17 cellular contexts compared by ENCODE assay signal in the genomic region with DNA sequence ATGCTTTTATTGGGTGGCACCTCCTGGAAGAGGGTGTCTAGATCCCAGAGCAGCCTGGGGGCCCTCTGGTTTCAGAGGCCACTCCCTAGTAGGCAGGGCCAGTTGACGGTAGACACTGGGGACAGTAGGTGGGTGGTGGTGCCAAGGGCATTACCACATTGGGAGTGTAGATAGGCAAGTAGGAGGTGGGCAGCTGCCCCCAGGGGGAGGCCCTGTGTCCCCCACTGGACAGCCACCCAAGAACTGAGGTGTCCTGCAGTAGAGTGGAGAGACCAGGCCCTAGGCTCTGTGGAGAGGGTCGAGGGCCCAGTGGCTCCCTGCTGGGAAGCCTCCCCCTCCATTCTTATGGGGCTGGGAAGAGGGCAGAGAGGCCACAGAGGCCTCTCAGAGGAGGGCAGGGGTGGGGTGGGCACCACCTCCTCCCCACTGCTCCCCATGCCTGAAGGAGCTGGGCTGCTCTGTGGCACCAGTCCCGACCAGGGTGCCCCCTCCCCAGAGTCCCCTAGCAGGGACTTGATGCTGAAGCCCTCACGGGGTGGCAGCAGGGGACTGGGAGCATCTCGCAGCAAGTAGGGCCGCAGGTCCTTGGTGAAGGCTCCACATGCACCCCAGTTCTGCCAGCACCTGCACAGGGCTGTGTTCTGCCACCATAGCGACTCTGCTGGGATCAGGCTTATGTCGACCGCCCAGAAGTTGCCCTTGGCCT.
"Had no signal": no experiment of that assay in that cellular context is flagged by ENCODE, and none has a peak within 500 bp of the region (broad histone marks: within the 10 kb centered on the region; RNA-seq: fewer than 3 reads in every experiment).

No MANE protein-coding gene starts in this region.

- H3K4me3 ChIP-seq: ascending aorta, breast epithelium, right atrium auricular region, tibial artery had no signal

- DNase-seq: activated CD4-positive, alpha-beta T cell treated with anti-CD3 and anti-CD28 coated beads for 48 hours; activated CD8-positive, alpha-beta T cell treated with anti-CD3 and anti-CD28 coated beads for 36 hours; activated naive CD8-positive, alpha-beta T cell treated with anti-CD3 and anti-CD28 coated beads, Interleukin-2, amount 50 U/mL, for 24 hours; cerebellar nuclear complex; dermis blood vessel endothelial cell; effector memory CD8-positive, alpha-beta T cell; foreskin melanocyte; immature natural killer cell; midbrain; T-helper 1 cell had no signal

- H3K27ac Mint-ChIP-seq: activated CD8-positive, alpha-beta T cell treated with anti-CD3 and anti-CD28 coated beads for 36 hours; activated naive CD8-positive, alpha-beta T cell treated with anti-CD3 and anti-CD28 coated beads, Interleukin-2, amount 50 U/mL, for 24 hours; activated T-helper 1 cell treated with anti-CD3 and anti-CD28 coated beads, Interleukin-12 subunit alpha, Interleukin-12 subunit beta, Interleukin-2, Interleukin-4 antibody, amounts not matched to agents 30 ng/mL and 10 ng/mL and 1 ng/mL, durations not matched to agents 14 hours and 24 hours and 36 hours; effector memory CD8-positive, alpha-beta T cell; immature natural killer cell had no signal

- H3K27me3 ChIP-seq: ascending aorta, breast epithelium, neutrophil, right atrium auricular region, tibial artery had no signal

- H3K4me1 Mint-ChIP-seq: activated naive CD8-positive, alpha-beta T cell treated with anti-CD3 and anti-CD28 coated beads, Interleukin-2, amount 50 U/mL, for 24 hours; immature natural killer cell had no signal

- H3K4me1 ChIP-seq: ascending aorta, breast epithelium, right atrium auricular region, tibial artery had no signal

- H3K4me3 Mint-ChIP-seq: activated CD8-positive, alpha-beta T cell treated with anti-CD3 and anti-CD28 coated beads for 36 hours; activated naive CD8-positive, alpha-beta T cell treated with anti-CD3 and anti-CD28 coated beads, Interleukin-2, amount 50 U/mL, for 24 hours; activated T-helper 1 cell treated with anti-CD3 and anti-CD28 coated beads, Interleukin-12 subunit alpha, Interleukin-12 subunit beta, Interleukin-2, Interleukin-4 antibody, amounts not matched to agents 30 ng/mL and 10 ng/mL and 1 ng/mL, durations not matched to agents 14 hours and 24 hours and 36 hours; effector memory CD8-positive, alpha-beta T cell; immature natural killer cell had no signal

- H3K9me3 ChIP-seq: ascending aorta, breast epithelium, neutrophil, right atrium auricular region, tibial artery had no signal

- H3K36me3 ChIP-seq: ascending aorta, breast epithelium, neutrophil, right atrium auricular region, tibial artery had no signal

- ATAC-seq: activated CD8-positive, alpha-beta T cell treated with anti-CD3 and anti-CD28 coated beads for 36 hours; activated naive CD8-positive, alpha-beta T cell treated with anti-CD3 and anti-CD28 coated beads, Interleukin-2, amount 50 U/mL, for 24 hours; effector memory CD8-positive, alpha-beta T cell; SK-N-SH treated with all-trans-retinoic acid at 6 μM for 48 hours had no signal

- H3K27me3 Mint-ChIP-seq: activated CD8-positive, alpha-beta T cell treated with anti-CD3 and anti-CD28 coated beads for 36 hours; activated naive CD8-positive, alpha-beta T cell treated with anti-CD3 and anti-CD28 coated beads, Interleukin-2, amount 50 U/mL, for 24 hours; effector memory CD8-positive, alpha-beta T cell had no signal

- H3K9me3 Mint-ChIP-seq: activated CD8-positive, alpha-beta T cell treated with anti-CD3 and anti-CD28 coated beads for 36 hours; activated naive CD8-positive, alpha-beta T cell treated with anti-CD3 and anti-CD28 coated beads, Interleukin-2, amount 50 U/mL, for 24 hours; activated T-helper 1 cell treated with anti-CD3 and anti-CD28 coated beads, Interleukin-12 subunit alpha, Interleukin-12 subunit beta, Interleukin-2, Interleukin-4 antibody, amounts not matched to agents 30 ng/mL and 10 ng/mL and 1 ng/mL, durations not matched to agents 14 hours and 24 hours and 36 hours had no signal

- H3K27ac ChIP-seq: ascending aorta, breast epithelium, neutrophil, right atrium auricular region, tibial artery had no signal
